Comparison of ENCODE assay signal across 12 cellular contexts in the genomic region with DNA sequence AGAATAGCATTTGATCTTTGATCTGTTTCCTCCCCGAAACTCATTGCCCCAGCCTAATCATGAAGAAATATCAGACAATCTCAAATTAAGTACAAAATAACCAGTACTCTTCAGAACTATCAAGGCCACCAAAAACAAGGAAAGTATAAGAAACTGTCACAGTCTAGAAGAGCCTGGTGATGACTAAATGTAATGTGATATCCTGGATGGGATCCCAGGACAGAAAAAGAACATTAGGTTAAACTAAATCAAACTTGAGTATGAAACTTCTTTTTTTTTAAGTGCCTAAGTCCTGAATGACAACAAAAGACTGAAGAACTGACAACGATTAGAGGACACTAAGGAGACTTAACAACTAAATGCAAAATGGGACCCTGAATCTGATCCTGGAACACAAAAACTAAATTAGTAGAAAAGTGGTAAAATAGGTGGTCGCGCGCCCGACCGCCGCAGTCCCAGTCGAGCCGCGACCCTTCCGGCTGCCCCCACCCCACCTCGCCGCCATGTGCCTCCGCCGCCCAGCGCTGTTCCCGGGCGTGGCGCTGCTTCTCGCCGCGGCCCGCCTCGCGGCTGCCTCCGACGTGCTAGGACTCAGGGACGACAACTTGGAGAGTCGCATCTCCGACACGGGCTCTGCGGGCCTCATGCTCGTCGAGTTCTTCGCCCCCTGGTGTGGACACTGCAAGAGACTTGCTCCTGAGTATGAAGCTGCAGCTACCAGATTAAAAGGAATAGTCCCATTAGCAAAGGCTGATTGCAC. TPM values are rescaled to one million over a fixed set of nuclear protein-coding genes. Genes with fewer than 3 reads are reported as not detected.
DNase-seq lines count a peak whose midpoint lies in the region; ATAC-seq and TF ChIP-seq lines count a peak whose summit lies in the region.
"Had no signal": no experiment of that assay in that cellular context is flagged by ENCODE, and none has a peak within 500 bp of the region (broad histone marks: within the 10 kb centered on the region; RNA-seq: fewer than 3 reads in every experiment).

No MANE protein-coding gene starts in this region.

- H3K27ac Mint-ChIP-seq in CD8-positive, alpha-beta T cell: no peak overlapping the region
- H3K27ac Mint-ChIP-seq in endothelial cell (ENCODE audit: unreplicated experiment): no peak overlapping the region

- no peak for DNase-seq in CD8-positive, alpha-beta T cell
- DNase-seq in adrenal gland (peak; percentile 23 to 61 (median 33)), left cardiac atrium (peak; percentile 28), gastrocnemius medialis (peak in 1 of 2 donors; percentile 14), mucosa of gallbladder (ENCODE audit: low spot score) (no peak), NCI-H748 (lab: John Stamatoyannopoulos, UW; ENCODE audit: unreplicated experiment) (no peak), endothelial cell (ENCODE audit: low spot score) (no peak)
- DNase-seq in effector memory CD4-positive, alpha-beta T cell: no peak
- DNase-seq: activated gamma-delta T cell treated with Interleukin-2 at 50 U/mL for 16 hours; DMS79 treated with DMSO at 0.1 percent for 48 hours; NCI-H524; stimulated activated CD4-positive, alpha-beta T cell treated with anti-CD3 and anti-CD28 coated beads, Interleukin-4, amount 100 ng/mL, for 1 hour had no signal

- intact Hi-C loops in CD8-positive, alpha-beta T cell (cut with DNase I, micrococcal nuclease): loop anchor here in 1 of 2 experiments (10.0 kb wide), 1 partner anchor 243 kb away; a partner anchor contains a TSS
- intact Hi-C loops in adrenal gland (cut with DNase I): no loop called here
- intact Hi-C loops in left cardiac atrium (cut with DNase I): no loop called here
- intact Hi-C loops in gastrocnemius medialis (cut with DNase I; ENCODE audit: low total_unique reads): no loop called here

- H3K36me3 ChIP-seq in CD8-positive, alpha-beta T cell (ENCODE audit: insufficient read depth, low read length): no peaks in the 10 kb centered on the region
- H3K36me3 ChIP-seq in adrenal gland (replicated peaks in 1 of 2) (no peaks in the 10 kb centered on the region), gastrocnemius medialis (no peaks in the 10 kb centered on the region)
- no peaks in the 10 kb centered on the region for H3K36me3 ChIP-seq in effector memory CD4-positive, alpha-beta T cell (ENCODE audit: control insufficient read depth, insufficient read depth, low read length)

- no peak overlapping the region for H3K4me3 ChIP-seq in CD8-positive, alpha-beta T cell (ENCODE audit: low read depth, low read length)
- peak overlapping the region in 1 of 4 donors; percentile 39 for H3K4me3 ChIP-seq in adrenal gland
- H3K4me3 ChIP-seq in gastrocnemius medialis: peak overlapping the region in 3 of 4 donors; percentile 17 to 41 (median 35)
- no peak overlapping the region for H3K4me3 ChIP-seq in effector memory CD4-positive, alpha-beta T cell (ENCODE audit: insufficient read depth, low read depth, low read length, poor library complexity, severe bottlenecking)

- ATAC-seq in CD8-positive, alpha-beta T cell: no peak
- peak; percentile 13 to 45 for ATAC-seq in left cardiac atrium
- ATAC-seq in gastrocnemius medialis: peak; percentile 56 to 60

- H3K4me1 ChIP-seq in CD8-positive, alpha-beta T cell (ENCODE audit: insufficient read depth, low read length): peaks cover 5% of the 10 kb centered on the region
- H3K4me1 ChIP-seq in adrenal gland (replicated peaks in 1 of 2) (peaks cover 29 to 35% of the 10 kb centered on the region in 2 donors), gastrocnemius medialis (peaks cover 14 to 23% of the 10 kb centered on the region in 2 donors)
- no peaks in the 10 kb centered on the region for H3K4me1 ChIP-seq in effector memory CD4-positive, alpha-beta T cell (ENCODE audit: control insufficient read depth, insufficient read depth, low read length, poor library complexity, severe bottlenecking)

- H3K9me3 Mint-ChIP-seq in CD8-positive, alpha-beta T cell: peaks cover 27% of the 10 kb centered on the region
- no peaks in the 10 kb centered on the region for H3K9me3 Mint-ChIP-seq in endothelial cell (ENCODE audit: unreplicated experiment)

- no peak overlapping the region for H3K27ac ChIP-seq in CD8-positive, alpha-beta T cell (ENCODE audit: low read depth, low read length)
- H3K27ac ChIP-seq in adrenal gland: peak overlapping the region; percentile 73 to 94 (median 90)
- H3K27ac ChIP-seq in gastrocnemius medialis: peak overlapping the region in 2 of 4 donors; percentile 63 to 73
- H3K27ac ChIP-seq in effector memory CD4-positive, alpha-beta T cell (ENCODE audit: insufficient read depth, low read length, poor library complexity, severe bottlenecking): no peak overlapping the region

- TF ChIP-seq POLR2A in adrenal gland (IDR thresholded peaks at IDR 0.05) (peak in 1 of 2 donors; percentile 37), gastrocnemius medialis (IDR thresholded peaks at IDR 0.05) (no peak)

- no peaks in the 10 kb centered on the region for H3K9me3 ChIP-seq in CD8-positive, alpha-beta T cell (ENCODE audit: low read length)
- H3K9me3 ChIP-seq in adrenal gland (replicated peaks in 1 of 3) (no peaks in the 10 kb centered on the region), gastrocnemius medialis (no peaks in the 10 kb centered on the region)
- no peaks in the 10 kb centered on the region for H3K9me3 ChIP-seq in effector memory CD4-positive, alpha-beta T cell (ENCODE audit: control insufficient read depth, low read length)

- POLR2A ChIA-PET in CD8-positive, alpha-beta T cell (lab: Charles Lee): no interaction called here

- in situ Hi-C loops in gastrocnemius medialis (cut with MboI; ENCODE audit: low sequenced_read_pairs in 4 of 4): loop anchor here in 1 of 4 donors (10.0 kb wide), 1 partner anchor 67 kb away; a partner anchor contains a TSS

- H3K4me3 Mint-ChIP-seq in CD8-positive, alpha-beta T cell: peak overlapping the region; percentile 42
- no peak overlapping the region for H3K4me3 Mint-ChIP-seq in endothelial cell (ENCODE audit: unreplicated experiment)

- H3K36me3 Mint-ChIP-seq in CD8-positive, alpha-beta T cell: peaks cover 21% of the 10 kb centered on the region
- no peaks in the 10 kb centered on the region for H3K36me3 Mint-ChIP-seq in endothelial cell (ENCODE audit: low read depth, unreplicated experiment)

- no peaks in the 10 kb centered on the region for H3K27me3 Mint-ChIP-seq in CD8-positive, alpha-beta T cell (ENCODE audit: low read depth)
- H3K27me3 Mint-ChIP-seq in endothelial cell (ENCODE audit: unreplicated experiment): peaks cover 2% of the 10 kb centered on the region

- H3K27me3 ChIP-seq in CD8-positive, alpha-beta T cell (ENCODE audit: insufficient read depth, low read length): no peaks in the 10 kb centered on the region
- H3K27me3 ChIP-seq in adrenal gland (no peaks in the 10 kb centered on the region), gastrocnemius medialis (no peaks in the 10 kb centered on the region)
- H3K27me3 ChIP-seq in effector memory CD4-positive, alpha-beta T cell (replicated peaks; ENCODE audit: control insufficient read depth, insufficient read depth, low read length, poor library complexity, severe bottlenecking): no peaks in the 10 kb centered on the region

- peaks cover 21% of the 10 kb centered on the region for H3K4me1 Mint-ChIP-seq in CD8-positive, alpha-beta T cell (ENCODE audit: low read depth)
- H3K4me1 Mint-ChIP-seq in endothelial cell (ENCODE audit: unreplicated experiment): peaks cover 9% of the 10 kb centered on the region

- TF ChIP-seq CTCF in CD8-positive, alpha-beta T cell (IDR thresholded peaks at IDR 0.05): no peak
- TF ChIP-seq CTCF in adrenal gland (IDR thresholded peaks at IDR 0.05) (no peak), gastrocnemius medialis (IDR thresholded peaks at IDR 0.05 in 4 of 5, conservative IDR thresholded peaks at IDR 0.05 in 1 of 5) (no peak), endothelial cell (IDR thresholded peaks at IDR 0.05; ENCODE audit: unreplicated experiment) (no peak)

- 10 to 24% (median 16%) methylated on average over 11 to 36 of the region's 36 CpGs for WGBS in adrenal gland, 4 donors

- CTCF ChIA-PET in CD8-positive, alpha-beta T cell (lab: Charles Lee): interaction anchor here (1.4 kb wide), 1 partner anchor 30 kb away, joined by 3 read pairs; no protein-coding TSS in a partner anchor

RNA-seq across cellular contexts. Expression of a gene that starts 5.5 kb away (rescaled TPM):
- total RNA-seq in CD8-positive, alpha-beta T cell: 1 to 10 TPM; 5.2 to 5.8 TPM
- total RNA-seq in adrenal gland (10 to 100 TPM in 6 of 8 donors, 1 to 10 TPM in 2; 9.3 to 23.0 (median 14.4) TPM), left cardiac atrium (10 to 100 TPM; 12.2 to 22.8 TPM), gastrocnemius medialis (100 to 1,000 TPM in 1 of 4 donors, 10 to 100 TPM in 3; 65.2 to 107 (median 80.2) TPM), mucosa of gallbladder (23.0 TPM), endothelial cell (ENCODE audit: unreplicated experiment) (20.0 TPM)
- 10 to 100 TPM in 1 of 3 donors, 1 to 10 TPM in 2; 4.3 to 28.1 (median 9.7) TPM for polyA plus RNA-seq in adrenal gland

RNA-seq across cellular contexts. Expression of a gene that starts 47.3 kb away (rescaled TPM):
- 1 to 10 TPM in 1 of 2 experiments, under 1 TPM in 1; 0.43 to 1.3 TPM for total RNA-seq in CD8-positive, alpha-beta T cell
- total RNA-seq in adrenal gland: 10 to 100 TPM in 6 of 8 donors, 1 to 10 TPM in 2; 6.0 to 28.4 (median 10.9) TPM
- 1 to 10 TPM; 4.6 to 7.3 (median 4.8) TPM for polyA plus RNA-seq in adrenal gland
- 1 to 10 TPM; 1.4 to 1.6 TPM for total RNA-seq in left cardiac atrium
- 1 to 10 TPM in 2 of 4 donors, under 1 TPM in 2; 0.72 to 1.7 (median 1.2) TPM for total RNA-seq in gastrocnemius medialis
- total RNA-seq in mucosa of gallbladder: 52.9 TPM
- total RNA-seq in endothelial cell (ENCODE audit: unreplicated experiment): 1.6 TPM

Comparison
In these comparisons a context has a peak if more than half of its experiments do, and no peak if none do; other contexts are left out.
1. DNase-seq: peak in adrenal gland (7 of 7) and left cardiac atrium (single experiment); none in CD8-positive, alpha-beta T cell (0 of 7), mucosa of gallbladder (single experiment), NCI-H748 (single experiment), endothelial cell (single experiment) and effector memory CD4-positive, alpha-beta T cell (0 of 3).
2. H3K27ac ChIP-seq: peak in adrenal gland (5 of 5); none in CD8-positive, alpha-beta T cell (single experiment) and effector memory CD4-positive, alpha-beta T cell (single experiment).
3. H3K4me3 ChIP-seq: peak in gastrocnemius medialis (3 of 4); none in CD8-positive, alpha-beta T cell (single experiment) and effector memory CD4-positive, alpha-beta T cell (single experiment).